ENCODE assay signal across 8 cellular contexts in the genomic region with DNA sequence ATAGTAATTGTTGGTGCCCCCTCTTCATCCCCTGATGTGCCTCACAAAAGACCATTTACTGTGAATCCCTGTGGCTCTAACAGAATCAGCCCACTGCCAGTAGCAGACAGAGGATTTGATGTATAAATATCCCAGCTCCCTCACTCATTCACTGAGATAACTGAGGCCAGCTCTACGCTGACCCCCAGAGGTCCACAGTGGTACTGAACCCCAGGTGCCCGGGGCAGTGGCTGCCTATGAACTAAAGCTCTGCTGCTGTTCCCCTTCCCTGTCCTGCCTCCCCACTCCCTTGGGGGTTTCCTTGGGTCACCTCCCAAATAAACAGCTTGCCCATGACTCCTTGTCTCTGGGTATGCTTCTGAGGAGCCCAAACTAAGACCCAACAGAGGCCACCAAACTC.
DNase-seq lines count a peak whose midpoint lies in the region; ATAC-seq, FAIRE-seq and TF ChIP-seq lines count a peak whose summit lies in the region.

No MANE protein-coding gene starts in this region.

- H3K27ac ChIP-seq in WERI-Rb-1 (peak overlapping the region; percentile 24; the same call in 1 of the 2 replicates), hepatocyte (no peak overlapping the region)
- H3K27ac ChIP-seq in CD8-positive, alpha-beta memory T cell (ENCODE audit: low read depth, low read length), result no peak overlapping the region

- CTCF ChIA-PET in AG04449 (lab: Yijun Ruan, JAX), result interaction anchor here (1.1 to 1.4 kb wide), 4 partner anchors 9 to 311 kb away, joined by 3 to 7 read pairs (median 4); no protein-coding TSS in a partner anchor
- CTCF ChIA-PET in CD8-positive, alpha-beta memory T cell (lab: Charles Lee), result no interaction called here

- no peaks in the 10 kb centered on the region for H3K4me1 ChIP-seq in hepatocyte (ENCODE audit: insufficient read depth)
- H3K4me1 ChIP-seq in CD8-positive, alpha-beta memory T cell (ENCODE audit: insufficient read depth, low read length), result no peaks in the 10 kb centered on the region

- DNase-seq in AG04449 (ENCODE audit: low read depth, low spot score), result no peak
- DNase-seq in GM19238 (ENCODE audit: insufficient read length, low spot score), result peak; percentile 32
- DNase-seq in WERI-Rb-1, result peak; percentile 41
- peak; percentile 52 for DNase-seq in hepatocyte (ENCODE audit: low spot score)
- DNase-seq in urothelium cell line (ENCODE audit: low spot score), result peak; percentile 57
- DNase-seq in CD8-positive, alpha-beta memory T cell, result no peak
- no peak for DNase-seq in T1000 (lab: John Stamatoyannopoulos, UW)

- no peak overlapping the region for H3K4me2 ChIP-seq in hepatocyte

- H3K9me3 ChIP-seq in WERI-Rb-1 (ENCODE audit: severe bottlenecking) (no peaks in the 10 kb centered on the region), hepatocyte (ENCODE audit: low read depth) (no peaks in the 10 kb centered on the region)
- no peaks in the 10 kb centered on the region for H3K9me3 ChIP-seq in CD8-positive, alpha-beta memory T cell (ENCODE audit: low read length)

- H3K4me3 Mint-ChIP-seq in CD8-positive, alpha-beta memory T cell, result no peak overlapping the region

- peak; percentile 34 for TF ChIP-seq CTCF in AG04449 (IDR thresholded peaks at IDR 0.05; ENCODE audit: insufficient read depth, low read length, missing control alignments)
- peak; percentile 66 for TF ChIP-seq CTCF in WERI-Rb-1 (IDR thresholded peaks at IDR 0.05; ENCODE audit: low read depth, low read length)
- TF ChIP-seq CTCF in hepatocyte (IDR thresholded peaks at IDR 0.05; ENCODE audit: poor library complexity), result peak; percentile 51

- H3K27me3 ChIP-seq in WERI-Rb-1 (ENCODE audit: insufficient read depth, low read depth, severe bottlenecking), result no peaks in the 10 kb centered on the region
- H3K27me3 ChIP-seq in hepatocyte, result peaks cover 20% of the 10 kb centered on the region
- H3K27me3 ChIP-seq in CD8-positive, alpha-beta memory T cell (ENCODE audit: insufficient read depth, low read length, poor library complexity, severe bottlenecking), result peaks cover 8% of the 10 kb centered on the region

- H3K79me2 ChIP-seq in hepatocyte, result no peaks in the 10 kb centered on the region

- peaks cover 13 to 27% of the 10 kb centered on the region in 2 donors for H3K27me3 Mint-ChIP-seq in CD8-positive, alpha-beta memory T cell

- POLR2A ChIA-PET in AG04449 (lab: Yijun Ruan, JAX), result no interaction called here
- POLR2A ChIA-PET in CD8-positive, alpha-beta memory T cell (lab: Charles Lee), result no interaction called here

- H3K4me1 Mint-ChIP-seq in CD8-positive, alpha-beta memory T cell, result no peaks in the 10 kb centered on the region

- no peaks in the 10 kb centered on the region for H4K20me1 ChIP-seq in hepatocyte (ENCODE audit: insufficient read depth, poor library complexity, severe bottlenecking)

- H3K27ac Mint-ChIP-seq in CD8-positive, alpha-beta memory T cell, result no peak overlapping the region

- no peaks in the 10 kb centered on the region for H3K9me2 ChIP-seq in hepatocyte (replicated peaks; ENCODE audit: insufficient read depth)

- no peaks in the 10 kb centered on the region for H3K36me3 Mint-ChIP-seq in CD8-positive, alpha-beta memory T cell

- no peak for ATAC-seq in GM21529 (IDR thresholded peaks at IDR 0.05; ENCODE audit: unreplicated experiment)

- no peak overlapping the region for H2AFZ ChIP-seq in hepatocyte

- 26% methylated on average over 2 of the region's 2 CpGs for WGBS in hepatocyte (ENCODE audit: low lambda C conversion rate, missing lambda C conversion rate)

- peaks cover 0 to 5% (median 2%) of the 10 kb centered on the region in 5 donors for H3K9me3 Mint-ChIP-seq in CD8-positive, alpha-beta memory T cell

- FAIRE-seq in urothelium cell line (lab: Jason Lieb, UNC), result no peak

- H3K4me3 ChIP-seq in AG04449 (ENCODE audit: low read depth, low read length), result no peak overlapping the region
- no peak overlapping the region for H3K4me3 ChIP-seq in WERI-Rb-1 (ENCODE audit: low read depth, low read length)
- H3K4me3 ChIP-seq in hepatocyte, result no peak overlapping the region
- H3K4me3 ChIP-seq in CD8-positive, alpha-beta memory T cell (ENCODE audit: low read length), result no peak overlapping the region

- H3K36me3 ChIP-seq in WERI-Rb-1 (no peaks in the 10 kb centered on the region), hepatocyte (replicated peaks; ENCODE audit: insufficient read depth, low read depth) (no peaks in the 10 kb centered on the region)
- H3K36me3 ChIP-seq in CD8-positive, alpha-beta memory T cell (ENCODE audit: insufficient read depth, low read length), result no peaks in the 10 kb centered on the region

Comparison
In these comparisons a context has a peak if more than half of its experiments do, and no peak if none do; other contexts are left out.
1. DNase-seq: peak in GM19238 (single experiment), WERI-Rb-1 (single experiment), hepatocyte (single experiment) and urothelium cell line (single experiment); none in AG04449 (single experiment), CD8-positive, alpha-beta memory T cell (0 of 5) and T1000 (single experiment).
2. Peak in every context shown above with its lines, with median percentiles within 50 percentile points of each other: CTCF ChIP-seq.